34 cellular contexts compared by ENCODE assay signal in genomic region chr3:195065864-195066185, GRCh38.
"Had no signal": no experiment of that assay in that cellular context is flagged by ENCODE, and none has a peak within 500 bp of the region (broad histone marks: within the 10 kb centered on the region; RNA-seq: fewer than 3 reads in every experiment).

No MANE protein-coding gene starts in this region.

- H3K9me3 ChIP-seq: MG63, Peyer's patch had no signal

- H3K27ac ChIP-seq: brain microvascular endothelial cell, VCaP had no signal

- ATAC-seq: activated CD8-positive, alpha-beta T cell treated with anti-CD3 and anti-CD28 coated beads for 36 hours; activated T-cell treated with anti-CD3 and anti-CD28 coated beads, Interleukin-2, amount 50 U/mL, for 72 hours; activated T-helper 17 cell treated with anti-CD3 and anti-CD28 coated beads, Interleukin-2, amount 50 U/mL, for 72 hours; PC-3 had no signal

- H3K4me3 ChIP-seq: MG63, Peyer's patch had no signal

- DNase-seq: activated B cell treated with CpG ODN at 0.5 μM for 24 hours; activated CD4-positive, alpha-beta T cell treated with anti-CD3 and anti-CD28 coated beads, Interleukin-2, amount 10 ng/mL, durations not matched to agents 24 days and 14 days; activated CD4-positive, alpha-beta T cell treated with anti-CD3 and anti-CD28 coated beads, Interleukin-2, amount 50 U/mL, for 4 hours; activated CD4-positive, CD25-positive, alpha-beta regulatory T cell treated with anti-CD3 and anti-CD28 coated beads, Interleukin-2, amount 50 U/mL, for 72 hours; activated CD8-positive, alpha-beta T cell treated with anti-CD3 and anti-CD28 coated beads for 36 hours; activated effector memory CD4-positive, alpha-beta T cell treated with anti-CD3 and anti-CD28 coated beads, Interleukin-2, amount 50 U/mL, for 16 hours; activated naive CD4-positive, alpha-beta T cell; activated naive CD4-positive, alpha-beta T cell treated with anti-CD3 and anti-CD28 coated beads, Interleukin-2, amount 50 U/mL, for 16 hours; activated naive CD8-positive, alpha-beta T cell treated with anti-CD3 and anti-CD28 coated beads for 36 hours; activated T-cell treated with anti-CD3 and anti-CD28 coated beads, Interleukin-2, amount 50 U/mL, for 1 hour; activated T-cell treated with anti-CD3 and anti-CD28 coated beads, Interleukin-2, amount 50 U/mL, for 72 hours; amniotic stem cell; brain microvascular endothelial cell; Kasumi-1; KG1; MG63; NCI-H1048; NCI-H1105 treated with DMSO at 0.1 percent for 48 hours; NCI-H1436; NCI-H1694; NCI-H1930; NCI-H2081 treated with DMSO at 0.1 percent for 48 hours; NCI-H345; NCI-H524 treated with DMSO at 0.1 percent for 48 hours; NK-92 treated with Interleukin-12 subunit alpha and Interleukin-12 subunit beta, amount 100 ng/mL, for 24 hours; PC-3; RPMI8226; SW 1271; T-helper 1 cell; T-helper 2 cell; T-helper 9 cell had no signal

- H3K27me3 ChIP-seq: brain microvascular endothelial cell, MG63, Peyer's patch had no signal
